Comparison of ENCODE assay signal across 8 cellular contexts in the genomic region with DNA sequence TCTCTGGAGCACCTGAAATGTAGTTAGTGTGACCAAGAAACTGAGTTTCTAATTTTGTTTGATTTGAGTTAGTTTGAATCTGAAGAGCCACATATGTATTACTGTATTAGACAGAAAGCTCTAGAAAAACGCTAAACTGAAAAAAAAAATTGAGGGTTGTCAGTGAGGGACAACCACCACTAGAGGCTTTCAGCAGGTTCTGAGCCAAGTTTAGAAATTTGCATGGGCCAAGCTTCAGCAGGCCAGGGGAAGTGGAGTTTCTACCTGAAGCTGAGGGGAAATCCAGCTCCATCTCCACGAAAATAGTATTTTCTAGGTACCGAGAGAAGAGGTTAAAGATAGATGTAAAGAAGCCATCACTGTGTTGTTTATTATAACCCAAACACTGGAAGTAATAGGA.
DNase-seq lines count a peak whose midpoint lies in the region; ATAC-seq and TF ChIP-seq lines count a peak whose summit lies in the region.

No MANE protein-coding gene starts in this region.

- H3K9me3 ChIP-seq in upper lobe of right lung: no peaks in the 10 kb centered on the region

- H3K4me1 ChIP-seq in upper lobe of right lung: peaks cover 7% of the 10 kb centered on the region

- H3K27ac ChIP-seq in upper lobe of right lung: no peak overlapping the region

- peak; percentile 55 for ATAC-seq in GM21717 (IDR thresholded peaks at IDR 0.05; ENCODE audit: unreplicated experiment)
- no peak for ATAC-seq in upper lobe of right lung

- DNase-seq in DMS53 (lab: John Stamatoyannopoulos, UW) (peak; percentile 33), DMS53 treated with DMSO at 0.1 percent for 48 hours (lab: John Stamatoyannopoulos, UW; ENCODE audit: unreplicated experiment) (no peak), LNCaP clone FGC (ENCODE audit: low read depth) (no peak), dermis blood vessel endothelial cell (peak; percentile 8), upper lobe of right lung (no peak), NOMO-1 (lab: John Stamatoyannopoulos, UW; ENCODE audit: unreplicated experiment in 2 of 2) (no peak), globus pallidus (ENCODE audit: low spot score) (no peak)

- H3K36me3 ChIP-seq in upper lobe of right lung: no peaks in the 10 kb centered on the region

- H3K27me3 ChIP-seq in upper lobe of right lung: no peaks in the 10 kb centered on the region

- H3K4me3 ChIP-seq in LNCaP clone FGC (ENCODE audit: low read depth, low read length) (no peak overlapping the region), upper lobe of right lung (no peak overlapping the region)

- intact Hi-C loops in upper lobe of right lung (cut with DNase I): no loop called here

- TF ChIP-seq CTCF in LNCaP clone FGC (IDR thresholded peaks at IDR 0.05; ENCODE audit: control insufficient read depth, extremely low read depth, insufficient read depth) (peak; percentile 32), upper lobe of right lung (IDR thresholded peaks at IDR 0.05) (peak; percentile 23)

Comparison
In these comparisons a context has a peak if more than half of its experiments do, and no peak if none do; other contexts are left out.
1. DNase-seq: peak in DMS53 (single experiment) and dermis blood vessel endothelial cell (single experiment); none in DMS53 treated with DMSO at 0.1 percent for 48 hours (single experiment), LNCaP clone FGC (single experiment), upper lobe of right lung (single experiment), NOMO-1 (0 of 2) and globus pallidus (single experiment).